ENCODE assay signal across 28 cellular contexts in genomic region chr4:158566860-158567259, GRCh38. TPM values are rescaled to one million over a fixed set of nuclear protein-coding genes. Genes with fewer than 3 reads are reported as not detected.
"Had no signal": no experiment of that assay in that cellular context is flagged by ENCODE, and none has a peak within 500 bp of the region (broad histone marks: within the 10 kb centered on the region; RNA-seq: fewer than 3 reads in every experiment).

No MANE protein-coding gene starts in this region.

- H3K27me3 ChIP-seq: stomach, suprapubic skin, testis, thyroid gland, tibial artery, tibial nerve, transverse colon, upper lobe of left lung, upper lobe of right lung, uterus, vagina had no signal

- FAIRE-seq: urothelium cell line had no signal

- DNase-seq: stimulated activated CD4-positive, alpha-beta T cell treated with anti-CD3 and anti-CD28 coated beads, Interleukin-2, amount 100 ng/mL, for 48 hours; stimulated activated CD4-positive, alpha-beta T cell treated with anti-CD3 and anti-CD28 coated beads, Interleukin-4, amount 100 ng/mL, for 1 hour; stimulated activated CD4-positive, alpha-beta T cell treated with anti-CD3 and anti-CD28 coated beads, Interleukin-4, amount 100 ng/mL, for 24 hours; stimulated activated CD4-positive, alpha-beta T cell treated with anti-CD3 and anti-CD28 coated beads, Interleukin-4, amount 100 ng/mL, for 4 hours; stimulated activated CD8-positive, alpha-beta memory T cell treated with anti-CD3 and anti-CD28 coated beads, Interleukin-4, amount 100 ng/mL, for 48 hours; stimulated activated naive B cell treated with anti-CD40 and anti-IgM and Interleukin-4, amounts not matched to agents 10 μg/mL and 1 μg/mL and 100 μg/mL, for 72 hours; stimulated activated naive CD4-positive, alpha-beta T cell; stimulated activated naive CD4-positive, alpha-beta T cell treated with Interleukin-2 at 50 U/mL for 16 hours; stimulated activated naive CD8-positive, alpha-beta T cell treated with anti-CD3 and anti-CD28 coated beads, Interleukin-15, amount 100 ng/mL, for 72 hours; stimulated activated naive CD8-positive, alpha-beta T cell treated with anti-CD3 and anti-CD28 coated beads, Interleukin-15, Interleukin-2, amounts not matched to agents 100 U/mL and 50 U/mL, for 24 hours; stomach; substantia nigra; testis; thyroid gland; tibial artery; transverse colon; trophoblast cell; upper lobe of right lung; uterus had no signal

- H3K36me3 ChIP-seq: stomach, suprapubic skin, thoracic aorta, thyroid gland, tibial artery, tibial nerve, transverse colon, upper lobe of left lung, upper lobe of right lung, uterus, vagina had no signal

- H3K4me1 ChIP-seq: stomach, suprapubic skin, testis, thyroid gland, tibial artery, tibial nerve, transverse colon, upper lobe of left lung, upper lobe of right lung, uterus, vagina had no signal

- H3K4me3 ChIP-seq: stomach, suprapubic skin, testis, thoracic aorta, thyroid gland, tibial artery, tibial nerve, transverse colon, upper lobe of left lung, upper lobe of right lung, uterus, vagina had no signal

- H3K9me3 ChIP-seq: stomach, suprapubic skin, testis, thoracic aorta, thyroid gland, tibial artery, transverse colon, upper lobe of left lung, upper lobe of right lung, uterus, vagina had no signal

- H3K27ac ChIP-seq: stomach, suprapubic skin, testis, thoracic aorta, thyroid gland, tibial artery, tibial nerve, transverse colon, upper lobe of left lung, upper lobe of right lung, uterus, vagina had no signal

- ATAC-seq: stimulated activated effector memory CD8-positive, alpha-beta T cell treated with anti-CD3 and anti-CD28 coated beads, Interleukin-12 subunit alpha, Interleukin-12 subunit beta, amount 100 ng/mL, for 72 hours; stimulated activated memory B cell treated with anti-CD40 and anti-IgM and Interleukin-4, amounts not matched to agents 10 μg/mL and 1 μg/mL and 100 μg/mL, for 72 hours; stimulated activated naive B cell treated with anti-CD40 and anti-IgM and Interleukin-4, amounts not matched to agents 10 μg/mL and 1 μg/mL and 100 μg/mL, for 72 hours; stimulated activated naive CD8-positive, alpha-beta T cell treated with anti-CD3 and anti-CD28 coated beads, Interleukin-15, amount 100 ng/mL, for 72 hours; stimulated activated naive CD8-positive, alpha-beta T cell treated with anti-CD3 and anti-CD28 coated beads, Interleukin-15, Interleukin-2, amounts not matched to agents 100 U/mL and 50 U/mL, for 24 hours; upper lobe of right lung had no signal

RNA-seq across cellular contexts. Expression of gene RXFP1, which starts 45.2 kb away (rescaled TPM):
- total RNA-seq: subcutaneous adipose tissue, tibial nerve had no signal
